In the genomic region with DNA sequence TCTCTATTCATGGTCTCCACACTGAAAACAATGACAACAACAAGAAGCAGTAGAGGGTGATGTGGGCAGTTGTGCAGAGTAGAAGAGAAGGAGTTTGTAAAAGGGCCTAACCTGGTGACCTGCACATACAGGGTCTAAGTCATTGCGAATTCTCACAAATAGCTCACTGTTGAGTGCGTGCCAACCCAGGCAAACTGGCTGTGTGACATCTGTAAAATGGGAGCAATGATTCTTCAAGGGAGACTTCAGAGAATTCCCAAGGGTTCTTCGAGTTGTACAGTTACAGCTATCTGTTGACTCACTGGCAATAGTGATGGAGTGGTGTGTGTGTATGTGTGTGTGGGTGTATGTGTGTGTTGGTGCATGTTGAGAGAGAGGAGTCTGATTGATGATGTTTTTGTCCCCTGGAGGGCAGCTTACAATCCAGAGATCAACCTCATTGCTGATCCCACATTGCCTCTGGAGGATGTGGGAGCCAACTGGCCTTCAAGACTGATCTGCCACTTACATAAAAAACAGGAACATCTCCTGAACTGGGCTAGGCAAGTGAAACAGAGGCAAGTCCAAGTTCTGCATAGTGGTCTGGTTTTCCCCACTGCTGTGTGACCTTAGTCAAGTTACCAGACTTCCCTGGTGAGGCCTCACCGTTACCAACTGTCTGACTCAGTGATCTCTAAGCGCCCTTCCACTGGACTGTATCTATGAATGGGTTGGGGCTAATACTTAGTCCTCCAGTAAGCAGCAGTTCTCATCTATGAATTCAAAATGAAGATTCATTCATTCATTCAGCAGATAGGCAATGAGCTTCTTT, we compare ENCODE assay signal across 22 cellular contexts. TPM values are rescaled to one million over a fixed set of nuclear protein-coding genes. Genes with fewer than 3 reads are reported as not detected.
"Had no signal": no experiment of that assay in that cellular context is flagged by ENCODE, and none has a peak within 500 bp of the region (broad histone marks: within the 10 kb centered on the region; RNA-seq: fewer than 3 reads in every experiment).

No MANE protein-coding gene starts in this region.

- H3K27me3 ChIP-seq: colonic mucosa had no signal

- H3K27ac ChIP-seq: colonic mucosa, prostate gland, VCaP had no signal

- H3K4me3 ChIP-seq: colonic mucosa, lung, mucosa of descending colon, prostate gland had no signal

- H3K27me3 Mint-ChIP-seq: activated naive CD8-positive, alpha-beta T cell treated with anti-CD3 and anti-CD28 coated beads, Interleukin-2, amount 50 U/mL, for 24 hours; naive thymus-derived CD8-positive, alpha-beta T cell; type B pancreatic cell had no signal

- H3K9me3 ChIP-seq: colonic mucosa, mucosa of descending colon, prostate gland had no signal

- ATAC-seq: activated CD8-positive, alpha-beta T cell treated with anti-CD3 and anti-CD28 coated beads, Interleukin-2, amount 10 ng/mL, durations not matched to agents 7 days and 5 days; activated naive CD8-positive, alpha-beta T cell treated with anti-CD3 and anti-CD28 coated beads, Interleukin-2, amount 50 U/mL, for 24 hours; left cardiac atrium; mucosa of descending colon; naive thymus-derived CD8-positive, alpha-beta T cell; sciatic nerve had no signal

- H3K27ac Mint-ChIP-seq: activated CD8-positive, alpha-beta T cell treated with anti-CD3 and anti-CD28 coated beads, Interleukin-2, amount 10 ng/mL, durations not matched to agents 7 days and 5 days; activated naive CD8-positive, alpha-beta T cell treated with anti-CD3 and anti-CD28 coated beads, Interleukin-2, amount 50 U/mL, for 24 hours; activated T-helper 1 cell treated with anti-CD3 and anti-CD28 coated beads, Interleukin-12 subunit alpha, Interleukin-12 subunit beta, Interleukin-2, Interleukin-4 antibody, amounts not matched to agents 30 ng/mL and 10 ng/mL and 1 ng/mL, durations not matched to agents 14 hours and 24 hours and 36 hours; type B pancreatic cell had no signal

- H3K4me3 Mint-ChIP-seq: activated CD8-positive, alpha-beta T cell treated with anti-CD3 and anti-CD28 coated beads, Interleukin-2, amount 10 ng/mL, durations not matched to agents 7 days and 5 days; activated naive CD8-positive, alpha-beta T cell treated with anti-CD3 and anti-CD28 coated beads, Interleukin-2, amount 50 U/mL, for 24 hours; activated T-helper 1 cell treated with anti-CD3 and anti-CD28 coated beads, Interleukin-12 subunit alpha, Interleukin-12 subunit beta, Interleukin-2, Interleukin-4 antibody, amounts not matched to agents 30 ng/mL and 10 ng/mL and 1 ng/mL, durations not matched to agents 14 hours and 24 hours and 36 hours; naive thymus-derived CD8-positive, alpha-beta T cell; type B pancreatic cell had no signal

- H3K36me3 Mint-ChIP-seq: naive thymus-derived CD8-positive, alpha-beta T cell; type B pancreatic cell had no signal

- H3K9me3 Mint-ChIP-seq: activated naive CD8-positive, alpha-beta T cell treated with anti-CD3 and anti-CD28 coated beads, Interleukin-2, amount 50 U/mL, for 24 hours; activated T-helper 1 cell treated with anti-CD3 and anti-CD28 coated beads, Interleukin-12 subunit alpha, Interleukin-12 subunit beta, Interleukin-2, Interleukin-4 antibody, amounts not matched to agents 30 ng/mL and 10 ng/mL and 1 ng/mL, durations not matched to agents 14 hours and 24 hours and 36 hours; naive thymus-derived CD8-positive, alpha-beta T cell; type B pancreatic cell had no signal

- H3K4me1 ChIP-seq: colonic mucosa, prostate gland had no signal

- DNase-seq: activated CD4-positive, alpha-beta T cell treated with anti-CD3 and anti-CD28 coated beads for 48 hours; activated CD8-positive, alpha-beta memory T cell treated with anti-CD3 and anti-CD28 coated beads, Interleukin-2, amount 50 U/mL, for 48 hours; activated CD8-positive, alpha-beta T cell treated with anti-CD3 and anti-CD28 coated beads, Interleukin-2, amount 10 ng/mL, durations not matched to agents 7 days and 5 days; activated naive CD4-positive, alpha-beta T cell treated with Interleukin-2 at 50 U/mL for 16 hours; activated naive CD8-positive, alpha-beta T cell treated with anti-CD3 and anti-CD28 coated beads, Interleukin-2, amount 50 U/mL, for 24 hours; colonic mucosa; hippocampal formation; left cardiac atrium; mucosa of descending colon; naive thymus-derived CD8-positive, alpha-beta T cell; occipital lobe; stimulated activated CD4-positive, alpha-beta T cell treated with anti-CD3 and anti-CD28 coated beads, Interleukin-2, amount 100 ng/mL, for 24 hours; stimulated activated naive CD4-positive, alpha-beta T cell treated with Interleukin-2 at 50 U/mL for 16 hours; T-helper 9 cell had no signal

- H3K4me1 Mint-ChIP-seq: activated naive CD8-positive, alpha-beta T cell treated with anti-CD3 and anti-CD28 coated beads, Interleukin-2, amount 50 U/mL, for 24 hours had no signal

- FAIRE-seq: astrocyte, endothelial cell of umbilical vein had no signal

- H3K36me3 ChIP-seq: colonic mucosa, prostate gland had no signal

RNA-seq across cellular contexts. Expression of a gene that starts 3.1 kb away (rescaled TPM):
- total RNA-seq: activated CD8-positive, alpha-beta T cell treated with anti-CD3 and anti-CD28 coated beads, Interleukin-2, amount 10 ng/mL, durations not matched to agents 7 days and 5 days; activated T-helper 1 cell treated with anti-CD3 and anti-CD28 coated beads, Interleukin-12 subunit alpha, Interleukin-12 subunit beta, Interleukin-2, Interleukin-4 antibody, amounts not matched to agents 30 ng/mL and 10 ng/mL and 1 ng/mL, durations not matched to agents 14 hours and 24 hours and 36 hours; colonic mucosa; endothelial cell of umbilical vein; mucosa of descending colon; naive thymus-derived CD8-positive, alpha-beta T cell had no signal
- polyA plus RNA-seq: endothelial cell of umbilical vein had no signal
